In genomic region chr12:51980051-51980808, GRCh38 we compare ENCODE assay signal across 8 cellular contexts. TPM values are rescaled to one million over a fixed set of nuclear protein-coding genes. Genes with fewer than 3 reads are reported as not detected.
DNase-seq lines count a peak whose midpoint lies in the region; ATAC-seq, FAIRE-seq and TF ChIP-seq lines count a peak whose summit lies in the region.

No MANE protein-coding gene starts in this region.

- TF ChIP-seq POLR2A in H54 (IDR thresholded peaks at IDR 0.05; ENCODE audit: low read depth, low read length) (no peak), gastrocnemius medialis (IDR thresholded peaks at IDR 0.05) (no peak)

- TF ChIP-seq CTCF in gastrocnemius medialis (IDR thresholded peaks at IDR 0.05 in 4 of 5, conservative IDR thresholded peaks at IDR 0.05 in 1 of 5) = peak; percentile 90 to 99 (median 92)

- peaks cover 17% of the 10 kb centered on the region for H3K36me3 Mint-ChIP-seq in activated naive CD8-positive, alpha-beta T cell treated with anti-CD3 and anti-CD28 coated beads, Interleukin-2, amount 50 U/mL, for 24 hours (ENCODE audit: low read depth)

- intact Hi-C loops in left ventricle myocardium superior (cut with micrococcal nuclease) = loop anchor here (2.0 kb wide), 1 partner anchor 87 kb away; no protein-coding TSS in a partner anchor
- intact Hi-C loops in gastrocnemius medialis (cut with DNase I; ENCODE audit: low total_unique reads) = loop anchor here (1.0 to 10.0 kb wide), 3 partner anchors 55 to 565 kb away; no protein-coding TSS in a partner anchor

- H3K36me3 ChIP-seq in gastrocnemius medialis = peaks cover 0 to 66% of the 10 kb centered on the region in 2 donors

- no peak overlapping the region for H3K27ac Mint-ChIP-seq in activated naive CD8-positive, alpha-beta T cell treated with anti-CD3 and anti-CD28 coated beads, Interleukin-2, amount 50 U/mL, for 24 hours

- no peak overlapping the region for H3K27ac ChIP-seq in gastrocnemius medialis

- no peaks in the 10 kb centered on the region for H3K27me3 ChIP-seq in gastrocnemius medialis

- H3K4me1 ChIP-seq in gastrocnemius medialis = no peaks in the 10 kb centered on the region

- no peaks in the 10 kb centered on the region for H3K9me3 Mint-ChIP-seq in activated naive CD8-positive, alpha-beta T cell treated with anti-CD3 and anti-CD28 coated beads, Interleukin-2, amount 50 U/mL, for 24 hours

- no peak overlapping the region for H3K4me3 Mint-ChIP-seq in activated naive CD8-positive, alpha-beta T cell treated with anti-CD3 and anti-CD28 coated beads, Interleukin-2, amount 50 U/mL, for 24 hours

- H3K4me1 Mint-ChIP-seq in activated naive CD8-positive, alpha-beta T cell treated with anti-CD3 and anti-CD28 coated beads, Interleukin-2, amount 50 U/mL, for 24 hours = peaks cover 35% of the 10 kb centered on the region

- no peaks in the 10 kb centered on the region for H3K27me3 Mint-ChIP-seq in activated naive CD8-positive, alpha-beta T cell treated with anti-CD3 and anti-CD28 coated beads, Interleukin-2, amount 50 U/mL, for 24 hours

- DNase-seq in Daoy (ENCODE audit: low read depth) (peak; percentile 75), H54 (ENCODE audit: insufficient read length, low spot score) (peak; percentile 78), NAMALWA (ENCODE audit: low spot score) (peak; percentile 85), SW 1271 (lab: John Stamatoyannopoulos, UW) (peak; percentile 24 to 51), left ventricle myocardium superior (peak; percentile 72), gastrocnemius medialis (peak; percentile 49 to 52), NCI-H187 treated with DMSO at 0.1 percent for 48 hours (lab: John Stamatoyannopoulos, UW) (no peak)
- peak; percentile 60 for DNase-seq in activated naive CD8-positive, alpha-beta T cell treated with anti-CD3 and anti-CD28 coated beads, Interleukin-2, amount 50 U/mL, for 24 hours

- H3K9me3 ChIP-seq in gastrocnemius medialis = no peaks in the 10 kb centered on the region

- in situ Hi-C loops in gastrocnemius medialis (cut with MboI; ENCODE audit: low sequenced_read_pairs in 4 of 4) = no loop called here

- H3K4me3 ChIP-seq in gastrocnemius medialis = no peak overlapping the region

- ATAC-seq in activated naive CD8-positive, alpha-beta T cell treated with anti-CD3 and anti-CD28 coated beads, Interleukin-2, amount 50 U/mL, for 24 hours = peak; percentile 87
- ATAC-seq in left ventricle myocardium superior (peak; percentile 93), gastrocnemius medialis (peak; percentile 89 to 93)

- no peak for FAIRE-seq in H54 (lab: Jason Lieb, UNC)

RNA-seq across cellular contexts. Expression of gene TAMALIN, which starts 26.5 kb away (rescaled TPM):
- 1.1 and 2.1 TPM in 2 replicates for total RNA-seq in Daoy (2014; rRNA removed; shearing (Covaris generic))
- total RNA-seq in left ventricle myocardium superior (22.2 TPM), gastrocnemius medialis (10 to 100 TPM in 2 of 4 donors, 1 to 10 TPM in 2; 9.3 to 14.9 (median 11.8) TPM)

RNA-seq across cellular contexts. Expression of gene ACVR1B, which starts 28.7 kb away (rescaled TPM):
- total RNA-seq in Daoy (2014; rRNA removed; shearing (Covaris generic)) = 6.3 and 11.5 TPM in 2 replicates
- total RNA-seq in left ventricle myocardium superior (11.2 TPM), gastrocnemius medialis (10 to 100 TPM in 3 of 4 donors, 1 to 10 TPM in 1; 8.7 to 15.9 (median 10.1) TPM)
